8 cellular contexts compared by ENCODE assay signal in the genomic region with DNA sequence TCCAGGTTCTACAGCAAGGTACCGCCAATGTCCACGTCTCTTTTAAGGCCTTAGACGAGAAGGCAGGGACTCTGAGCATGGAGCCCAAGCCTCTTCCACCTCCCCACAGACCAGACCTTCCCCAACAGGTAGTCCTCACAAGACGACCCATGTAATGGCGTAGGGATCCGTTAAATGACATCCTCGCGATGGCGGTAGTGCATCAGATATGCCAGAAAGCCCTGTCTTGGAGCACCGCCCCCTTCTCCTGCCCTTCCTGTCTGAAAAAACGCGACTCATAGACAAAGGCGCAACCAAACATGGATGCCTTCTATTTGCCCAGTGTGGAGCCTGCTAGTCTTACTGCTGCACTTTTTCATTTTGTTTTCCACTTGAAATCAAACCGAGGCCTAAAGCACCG.
A peak's percentile ranks its signal among the peaks of the same experiment; 100 is the strongest.
DNase-seq lines count a peak whose midpoint lies in the region; ATAC-seq and TF ChIP-seq lines count a peak whose summit lies in the region.

No MANE protein-coding gene starts in this region.

- no peaks in the 10 kb centered on the region for H4K20me1 ChIP-seq in neural progenitor cell (ENCODE audit: low read depth)

- peak overlapping the region; percentile 62 for H3K4me3 ChIP-seq in rectal smooth muscle tissue (ENCODE audit: low read length)
- no peak overlapping the region for H3K4me3 ChIP-seq in neural progenitor cell

- peaks cover 8% of the 10 kb centered on the region for H3K9me3 Mint-ChIP-seq in MCF 10A (ENCODE audit: unreplicated experiment)
- peaks cover 27% of the 10 kb centered on the region for H3K9me3 Mint-ChIP-seq in neural progenitor cell
- H3K9me3 Mint-ChIP-seq in glutamatergic neuron (ENCODE audit: unreplicated experiment), result peaks cover 2% of the 10 kb centered on the region

- DNase-seq in GM13977 (ENCODE audit: low spot score) (peak; percentile 53), MCF 10A (ENCODE audit: unreplicated experiment) (peak; percentile 89), neural progenitor cell (ENCODE audit: low spot score) (no peak), cortex of kidney (lab: John Stamatoyannopoulos, UW) (no peak), NCI-H1436 (lab: John Stamatoyannopoulos, UW) (no peak), glutamatergic neuron (no peak)

- POLR2A ChIA-PET in MCF 10A (lab: Yijun Ruan, JAX), result no interaction called here

- in situ Hi-C loops in GM13977 (cut with MboI; ENCODE audit: low pct_unique_long_range_greater_than_20kb, low sequenced_read_pairs, unreplicated experiment), result no loop called here

- TF ChIP-seq CTCF in GM13977 (IDR thresholded peaks at IDR 0.05; ENCODE audit: extremely low read depth, insufficient read depth, missing control alignments) (peak; percentile 55), MCF 10A (IDR thresholded peaks at IDR 0.05; ENCODE audit: unreplicated experiment) (peak; percentile 41), neural progenitor cell (IDR thresholded peaks at IDR 0.05) (no peak), glutamatergic neuron (IDR thresholded peaks at IDR 0.05; ENCODE audit: partially characterized antibody, unreplicated experiment) (no peak)

- BruUV-seq in MCF 10A (replicated peaks; lab: Mats Ljungman, UMichigan), result no TSS peak

- no peaks in the 10 kb centered on the region for H3K9me3 ChIP-seq in neural progenitor cell (ENCODE audit: low read depth)

- H3K27me3 Mint-ChIP-seq in MCF 10A (ENCODE audit: insufficient read depth, unreplicated experiment), result no peaks in the 10 kb centered on the region
- H3K27me3 Mint-ChIP-seq in neural progenitor cell (ENCODE audit: insufficient read depth, low read depth), result no peaks in the 10 kb centered on the region
- H3K27me3 Mint-ChIP-seq in glutamatergic neuron (ENCODE audit: unreplicated experiment), result no peaks in the 10 kb centered on the region

- CTCF ChIA-PET in MCF 10A (lab: Yijun Ruan, JAX), result interaction anchor here (0.5 to 0.9 kb wide), 3 partner anchors 18 to 36 kb away, joined by 3 read pairs; no protein-coding TSS in a partner anchor

- peak overlapping the region; percentile 92 for H3K27ac ChIP-seq in rectal smooth muscle tissue (ENCODE audit: low read depth, low read length)
- H3K27ac ChIP-seq in neural progenitor cell, result no peak overlapping the region

- no peaks in the 10 kb centered on the region for H3K79me2 ChIP-seq in neural progenitor cell (ENCODE audit: low read depth)

- no peak overlapping the region for H2AFZ ChIP-seq in neural progenitor cell (replicated peaks)

- H3K9ac ChIP-seq in rectal smooth muscle tissue (ENCODE audit: low read length) (peak overlapping the region; percentile 53), neural progenitor cell (no peak overlapping the region)

- H3K4me1 ChIP-seq in rectal smooth muscle tissue (ENCODE audit: control insufficient read depth, insufficient read depth, low read length), result peaks cover 3% of the 10 kb centered on the region
- no peaks in the 10 kb centered on the region for H3K4me1 ChIP-seq in neural progenitor cell

- intact Hi-C loops in MCF 10A (cut with micrococcal nuclease), result loop anchor here (1.0 kb wide), 6 partner anchors 23 to 84 kb away; no protein-coding TSS in a partner anchor

- peak; percentile 47 for ATAC-seq in HG03159 (IDR thresholded peaks at IDR 0.05; ENCODE audit: unreplicated experiment)

- no peaks in the 10 kb centered on the region for H3F3A ChIP-seq in neural progenitor cell (ENCODE audit: low read depth)

- H3K36me3 ChIP-seq in rectal smooth muscle tissue (ENCODE audit: control insufficient read depth, insufficient read depth, low read length) (no peaks in the 10 kb centered on the region), neural progenitor cell (peaks cover 4% of the 10 kb centered on the region)

- H3K4me1 Mint-ChIP-seq in MCF 10A (ENCODE audit: insufficient read depth, unreplicated experiment) (no peaks in the 10 kb centered on the region), neural progenitor cell (no peaks in the 10 kb centered on the region), glutamatergic neuron (ENCODE audit: low read depth, unreplicated experiment) (no peaks in the 10 kb centered on the region)

- H3K36me3 Mint-ChIP-seq in MCF 10A (ENCODE audit: insufficient read depth, unreplicated experiment) (no peaks in the 10 kb centered on the region), neural progenitor cell (peaks cover 52% of the 10 kb centered on the region), glutamatergic neuron (ENCODE audit: unreplicated experiment) (peaks cover 5% of the 10 kb centered on the region)

- no peak overlapping the region for H3K4me2 ChIP-seq in neural progenitor cell

- H3K27ac Mint-ChIP-seq in MCF 10A (ENCODE audit: low read depth, unreplicated experiment), result peak overlapping the region; percentile 98
- H3K27ac Mint-ChIP-seq in neural progenitor cell, result no peak overlapping the region
- no peak overlapping the region for H3K27ac Mint-ChIP-seq in glutamatergic neuron (ENCODE audit: unreplicated experiment)

- no peaks in the 10 kb centered on the region for H3K27me3 ChIP-seq in rectal smooth muscle tissue (ENCODE audit: control insufficient read depth, insufficient read depth, low read length)
- H3K27me3 ChIP-seq in neural progenitor cell, result no peaks in the 10 kb centered on the region

- H3K4me3 Mint-ChIP-seq in MCF 10A (ENCODE audit: unreplicated experiment) (peak overlapping the region; percentile 85), neural progenitor cell (no peak overlapping the region), glutamatergic neuron (ENCODE audit: unreplicated experiment) (no peak overlapping the region)

Comparison
In these comparisons a context has a peak if more than half of its experiments do, and no peak if none do; other contexts are left out.
1. DNase-seq: peak in GM13977 (single experiment) and MCF 10A (single experiment); none in neural progenitor cell (single experiment), cortex of kidney (single experiment), NCI-H1436 (single experiment) and glutamatergic neuron (single experiment).
2. CTCF ChIP-seq: peak in GM13977 (single experiment) and MCF 10A (single experiment); none in neural progenitor cell (single experiment) and glutamatergic neuron (single experiment).